Comparison of ENCODE assay signal across 8 cellular contexts in genomic region chr19:23249911-23250649, GRCh38. TPM values are rescaled to one million over a fixed set of nuclear protein-coding genes. Genes with fewer than 3 reads are reported as not detected.
DNase-seq lines count a peak whose midpoint lies in the region; ATAC-seq and TF ChIP-seq lines count a peak whose summit lies in the region.

Gene ZNF724, minus strand, starts transcription at chr19:23250394. Its CDS starts 152 bp downstream, at chr19:23250242.

- intact Hi-C loops in stomach (cut with DNase I; ENCODE audit: low total_unique reads), result no loop called here

- H3K4me3 Mint-ChIP-seq in neural crest cell, result peak within 1 kb of the TSS; percentile 99

- peak within 1 kb of the TSS; percentile 100 for H3K27ac Mint-ChIP-seq in neural crest cell (ENCODE audit: unreplicated experiment)

- peaks cover 27% of the 10 kb centered on the region for H3K4me1 Mint-ChIP-seq in neural crest cell

- 0 to 1% (median 0%) methylated on average over 20 to 32 of the region's 32 CpGs for WGBS in stomach, 5 donors

- H3K36me3 Mint-ChIP-seq in neural crest cell (ENCODE audit: low read depth), result peaks cover 41% of the 10 kb centered on the region

- H3K27me3 Mint-ChIP-seq in neural crest cell (ENCODE audit: low read depth), result peaks cover 13% of the 10 kb centered on the region

- no peak for TF ChIP-seq EP300 in stomach (IDR thresholded peaks at IDR 0.05)

- H3K27me3 ChIP-seq in H7 (ENCODE audit: control insufficient read depth, insufficient read depth, low read length), result no peaks in the 10 kb centered on the region
- H3K27me3 ChIP-seq in MG63, result no peaks in the 10 kb centered on the region
- H3K27me3 ChIP-seq in foreskin keratinocyte, result no peaks in the 10 kb centered on the region
- H3K27me3 ChIP-seq in stomach, result no peaks in the 10 kb centered on the region

- H3K9me3 Mint-ChIP-seq in neural crest cell, result peaks cover 5% of the 10 kb centered on the region

- H3K36me3 ChIP-seq in H7 (replicated peaks; ENCODE audit: control insufficient read depth, insufficient read depth, low read length) (peaks cover 6% of the 10 kb centered on the region), MG63 (peaks cover 10% of the 10 kb centered on the region; the same call in 1 of the 2 replicates), stomach (no peaks in the 10 kb centered on the region)

- peak within 1 kb of the TSS; percentile 91 for H3K4me3 ChIP-seq in H7 (ENCODE audit: insufficient read depth, low read depth, low read length)
- peak within 1 kb of the TSS; percentile 69 for H3K4me3 ChIP-seq in MG63
- peak within 1 kb of the TSS; percentile 60 to 85 (median 71) for H3K4me3 ChIP-seq in stomach

- TF ChIP-seq CTCF in foreskin keratinocyte (conservative IDR thresholded peaks at IDR 0.05), result no peak
- TF ChIP-seq CTCF in neural crest cell (conservative IDR thresholded peaks at IDR 0.05), result no peak
- TF ChIP-seq CTCF in stomach (IDR thresholded peaks at IDR 0.05), result no peak

- DNase-seq in ELR (ENCODE audit: low read depth) (peak; percentile 99), H7 (peak; percentile 93), MG63 (peak; percentile 92), SIG-M5 treated with dmso at 0.1 percent for 504 hours (lab: John Stamatoyannopoulos, UW; ENCODE audit: unreplicated experiment) (peak; percentile 90), activated gamma-delta T cell treated with Interleukin-2 at 50 U/mL for 16 hours (peak; percentile 85), foreskin keratinocyte (peak; percentile 89 to 97), neural crest cell (ENCODE audit: low read depth, low spot score) (peak; percentile 85), stomach (peak; percentile 92)

- H3K27ac ChIP-seq in foreskin keratinocyte (peak within 1 kb of the TSS; percentile 43), stomach (peak within 1 kb of the TSS; percentile 52 to 81 (median 69))

- H3K9me3 ChIP-seq in MG63 (no peaks in the 10 kb centered on the region), stomach (no peaks in the 10 kb centered on the region)

- ATAC-seq in foreskin keratinocyte, result peak; percentile 98

- TF ChIP-seq POLR2A in stomach (IDR thresholded peaks at IDR 0.05), result no peak

- H3K4me1 ChIP-seq in foreskin keratinocyte (no peaks in the 10 kb centered on the region), stomach (peaks cover 6 to 14% (median 11%) of the 10 kb centered on the region in 4 donors)

RNA-seq across cellular contexts. Expression of gene ZNF724, which starts in this region (rescaled TPM):
- 34.8 and 46.8 TPM in 2 replicates for total RNA-seq in H7 (2014; rRNA removed; shearing (Covaris generic))
- total RNA-seq in MG63 (2014; rRNA removed; shearing (Covaris generic); ENCODE audit: low replicate concordance), result 0.82 and 0.84 TPM in 2 replicates
- total RNA-seq in foreskin keratinocyte (11.4 and 13.2 TPM in 2 replicates), neural crest cell (36.7 and 38.5 TPM in 2 replicates), stomach (10 to 100 TPM in 1 of 5 donors, 1 to 10 TPM in 3, under 1 TPM in 1; 0.45 to 10.7 (median 3.9) TPM)
- polyA plus RNA-seq in foreskin keratinocyte (0.21 and 0.36 TPM in 2 replicates), stomach (under 1 TPM in 1 of 3 donors, not detected in 2; 0.15 TPM)

Comparison
In these comparisons a context has a peak if more than half of its experiments do, and no peak if none do; other contexts are left out.
1. Peak in every context shown above with its lines: DNase-seq, ATAC-seq, H3K4me3 ChIP-seq and H3K27ac ChIP-seq.
2. Peak in DNase-seq and H3K4me3 ChIP-seq in MG63; RNA of the gene not detected or under 1 TPM.